1 cellular context compared by ENCODE assay signal in genomic region chr2:65579506-65580235, GRCh38.
TF ChIP-seq lines count a peak whose summit lies in the region.

No MANE protein-coding gene starts in this region.

TF ChIP-seq in IMR-90, 13 proteins besides CTCF, POLR2A, EP300 and RAD21:
- no peak for TF ChIP-seq RFX5 (IDR thresholded peaks at IDR 0.05; ENCODE audit: low read depth, low read length)
- no peak for TF ChIP-seq FOS (IDR thresholded peaks at IDR 0.05; ENCODE audit: low read depth, low read length)
- no peak for TF ChIP-seq SMC3 (IDR thresholded peaks at IDR 0.05; ENCODE audit: low read depth, low read length)
- no peak for TF ChIP-seq MAFK (IDR thresholded peaks at IDR 0.05; ENCODE audit: low read depth, low read length)
- no peak for TF ChIP-seq USF2 (IDR thresholded peaks at IDR 0.05; ENCODE audit: low read depth, low read length)
- TF ChIP-seq ELK1 (IDR thresholded peaks at IDR 0.05; ENCODE audit: borderline replicate concordance, low read depth, low read length) = no peak
